In genomic region chr5:32312194-32312681, GRCh38 we compare ENCODE assay signal across 8 cellular contexts. TPM values are rescaled to one million over a fixed set of nuclear protein-coding genes. Genes with fewer than 3 reads are reported as not detected.
A peak's percentile ranks its signal among the peaks of the same experiment; 100 is the strongest.
DNase-seq lines count a peak whose midpoint lies in the region; ATAC-seq and TF ChIP-seq lines count a peak whose summit lies in the region.

No MANE protein-coding gene starts in this region.

- H3K4me3 Mint-ChIP-seq in stimulated activated naive CD8-positive, alpha-beta T cell treated with anti-CD3 and anti-CD28 coated beads, Interleukin-15, Interleukin-2, amounts not matched to agents 100 ng/mL and 50 ng/mL, for 24 hours, result peak overlapping the region; percentile 93

- no peaks in the 10 kb centered on the region for H3K9me3 ChIP-seq in esophagus squamous epithelium

- H3K36me3 Mint-ChIP-seq in stimulated activated naive CD8-positive, alpha-beta T cell treated with anti-CD3 and anti-CD28 coated beads, Interleukin-15, Interleukin-2, amounts not matched to agents 100 ng/mL and 50 ng/mL, for 24 hours (ENCODE audit: low read depth), result peaks cover 11% of the 10 kb centered on the region

- H3K4me3 ChIP-seq in esophagus squamous epithelium, result peak overlapping the region; percentile 73 to 96 (median 84)

- H3K36me3 ChIP-seq in esophagus squamous epithelium, result no peaks in the 10 kb centered on the region

- peaks cover 38% of the 10 kb centered on the region for H3K4me1 Mint-ChIP-seq in stimulated activated naive CD8-positive, alpha-beta T cell treated with anti-CD3 and anti-CD28 coated beads, Interleukin-15, Interleukin-2, amounts not matched to agents 100 ng/mL and 50 ng/mL, for 24 hours (ENCODE audit: low read depth)

- H3K9me3 Mint-ChIP-seq in stimulated activated naive CD8-positive, alpha-beta T cell treated with anti-CD3 and anti-CD28 coated beads, Interleukin-15, Interleukin-2, amounts not matched to agents 100 ng/mL and 50 ng/mL, for 24 hours, result no peaks in the 10 kb centered on the region

- H3K4me1 ChIP-seq in esophagus squamous epithelium, result peaks cover 10 to 57% (median 17%) of the 10 kb centered on the region in 3 donors

- peak overlapping the region; percentile 87 for H3K27ac Mint-ChIP-seq in stimulated activated naive CD8-positive, alpha-beta T cell treated with anti-CD3 and anti-CD28 coated beads, Interleukin-15, Interleukin-2, amounts not matched to agents 100 ng/mL and 50 ng/mL, for 24 hours

- no peak for TF ChIP-seq CTCF in esophagus squamous epithelium (IDR thresholded peaks at IDR 0.05)

- H3K27ac ChIP-seq in esophagus squamous epithelium, result peak overlapping the region; percentile 91 to 99 (median 96)

- ATAC-seq in GM18511 (IDR thresholded peaks at IDR 0.05; ENCODE audit: unreplicated experiment), result peak; percentile 32
- ATAC-seq in HG03060 (IDR thresholded peaks at IDR 0.05; ENCODE audit: low read depth, unreplicated experiment), result peak; percentile 5

- TF ChIP-seq POLR2A in esophagus squamous epithelium (IDR thresholded peaks at IDR 0.05), result peak in 1 of 4 donors; percentile 29

- peak; percentile 47 for DNase-seq in A172 (ENCODE audit: low spot score)
- DNase-seq in NCI-H526 (lab: John Stamatoyannopoulos, UW), result peak; percentile 71 to 88
- peak; percentile 41 for DNase-seq in activated T-cell treated with anti-CD3 and anti-CD28 coated beads for 48 hours (ENCODE audit: low read depth)
- no peak for DNase-seq in esophagus squamous epithelium (lab: John Stamatoyannopoulos, UW)
- peak; percentile 72 for DNase-seq in myocyte (ENCODE audit: low read depth)

- no peaks in the 10 kb centered on the region for H3K27me3 ChIP-seq in esophagus squamous epithelium

- 0 to 1% methylated on average over 4 to 20 of the region's 46 CpGs for WGBS in esophagus squamous epithelium, 2 donors

- H3K27me3 Mint-ChIP-seq in stimulated activated naive CD8-positive, alpha-beta T cell treated with anti-CD3 and anti-CD28 coated beads, Interleukin-15, Interleukin-2, amounts not matched to agents 100 ng/mL and 50 ng/mL, for 24 hours, result no peaks in the 10 kb centered on the region

- intact Hi-C loops in esophagus squamous epithelium (cut with DNase I), result no loop called here

RNA-seq across cellular contexts. Expression of gene MTMR12, which starts 0.5 kb away (rescaled TPM):
- 27.4 and 28.0 TPM in 2 replicates for total RNA-seq in A172 (2014; rRNA removed; shearing (Covaris generic))
- 10 to 100 TPM; 13.8 to 27.5 (median 17.4) TPM for total RNA-seq in esophagus squamous epithelium
- 21.8 and 22.5 TPM in 2 replicates for total RNA-seq in myocyte
- polyA plus RNA-seq in myocyte (2012), result 10.8 TPM
